20 cellular contexts compared by ENCODE assay signal in genomic region chr15:64264511-64264910, GRCh38.
"Had no signal": no experiment of that assay in that cellular context is flagged by ENCODE, and none has a peak within 500 bp of the region (broad histone marks: within the 10 kb centered on the region; RNA-seq: fewer than 3 reads in every experiment).

No MANE protein-coding gene starts in this region.

- H3K4me3 ChIP-seq: cardiac muscle cell, MG63, SJSA1 had no signal

- H3K27ac Mint-ChIP-seq: activated naive CD4-positive, alpha-beta T cell treated with anti-CD3 and anti-CD28 coated beads for 36 hours; T-helper 1 cell treated with Interleukin-12 subunit alpha and Interleukin-12 subunit beta and Interleukin-4 antibody, amounts not matched to agents 30 μg/mL and 1 μg/mL, for 36 hours had no signal

- DNase-seq: activated CD4-positive, alpha-beta T cell treated with anti-CD3 and anti-CD28 coated beads for 4 hours; activated CD4-positive, alpha-beta T cell treated with anti-CD3 and anti-CD28 coated beads, Interleukin-2, amount 50 U/mL, for 4 hours; activated CD8-positive, alpha-beta memory T cell treated with anti-CD3 and anti-CD28 coated beads for 24 hours; activated gamma-delta T cell; activated T-cell treated with anti-CD3 and anti-CD28 coated beads, Interleukin-2, amount 50 U/mL, for 4 hours; cerebellar nuclear complex; MG63; NCI-H1105 treated with DMSO at 0.1 percent for 48 hours; NCI-H1436 treated with DMSO at 0.1 percent for 48 hours; NCI-H187; NCI-H2081; NCI-H510A treated with DMSO at 0.1 percent for 48 hours; NCI-H69; NK-92 treated with Interleukin-12 subunit alpha and Interleukin-12 subunit beta, amount 100 ng/mL, for 24 hours; PC-3; SHP77 had no signal

- H3K4me3 Mint-ChIP-seq: activated naive CD4-positive, alpha-beta T cell treated with anti-CD3 and anti-CD28 coated beads for 36 hours; activated T-cell treated with anti-CD3 and anti-CD28 coated beads, Interleukin-2, amount 50 U/mL, for 4 hours; T-helper 1 cell treated with Interleukin-12 subunit alpha and Interleukin-12 subunit beta and Interleukin-4 antibody, amounts not matched to agents 30 μg/mL and 1 μg/mL, for 36 hours had no signal

- ATAC-seq: PC-3 had no signal
